16 cellular contexts compared by ENCODE assay signal in genomic region chr11:10044618-10045017, GRCh38.
A peak's percentile ranks its signal among the peaks of the same experiment; 100 is the strongest.
DNase-seq lines count a peak whose midpoint lies in the region; ATAC-seq, FAIRE-seq and TF ChIP-seq lines count a peak whose summit lies in the region.
"Had no signal": no experiment of that assay in that cellular context is flagged by ENCODE, and none has a peak within 500 bp of the region (broad histone marks: within the 10 kb centered on the region; RNA-seq: fewer than 3 reads in every experiment).

No MANE protein-coding gene starts in this region.

- no peaks in the 10 kb centered on the region for H3K4me1 Mint-ChIP-seq in nephron progenitor cell

- H3K36me3 ChIP-seq in bronchial epithelial cell (ENCODE audit: control insufficient read depth, insufficient read depth, low read length): no peaks in the 10 kb centered on the region
- H3K36me3 ChIP-seq: cardiac muscle cell, thoracic aorta had no signal

- TF ChIP-seq CTCF in bronchial epithelial cell (IDR thresholded peaks at IDR 0.05; ENCODE audit: insufficient read depth, low read length, severe bottlenecking) (no peak), nephron progenitor cell (IDR thresholded peaks at IDR 0.05) (no peak), lower leg skin (IDR thresholded peaks at IDR 0.05) (no peak)

- H3K36me3 Mint-ChIP-seq in nephron progenitor cell (ENCODE audit: low read depth): peaks cover 5% of the 10 kb centered on the region

- H3K4me3 ChIP-seq in bronchial epithelial cell (ENCODE audit: low read depth, low read length) (no peak overlapping the region), lower leg skin (ENCODE audit: low read depth, poor library complexity, severe bottlenecking) (no peak overlapping the region)
- H3K4me3 ChIP-seq: cardiac muscle cell, thoracic aorta had no signal

- H3K9me3 Mint-ChIP-seq in nephron progenitor cell: peaks cover 26% of the 10 kb centered on the region

- no peak for ATAC-seq in HG02642 (IDR thresholded peaks at IDR 0.05; ENCODE audit: poor library complexity, unreplicated experiment)
- ATAC-seq: Right ventricle myocardium inferior had no signal

- no peaks in the 10 kb centered on the region for H3K27me3 ChIP-seq in bronchial epithelial cell (ENCODE audit: control insufficient read depth, insufficient read depth, low read length)
- H3K27me3 ChIP-seq: cardiac muscle cell had no signal

- DNase-seq in NCI-H2171 treated with DMSO at 0.1 percent for 48 hours (lab: John Stamatoyannopoulos, UW) (peak; percentile 1), NCI-H2171 (lab: John Stamatoyannopoulos, UW) (no peak), M059J (ENCODE audit: low read depth) (peak; percentile 28), bronchial epithelial cell (ENCODE audit: low read depth) (peak; percentile 12), nephron progenitor cell (no peak), caudate nucleus (lab: John Stamatoyannopoulos, UW) (no peak), lower leg skin (ENCODE audit: low spot score in 2 of 2) (no peak)
- DNase-seq: activated CD4-positive, alpha-beta T cell treated with anti-CD3 and anti-CD28 coated beads, Interleukin-2, amount 50 U/mL, for 48 hours; activated effector memory CD4-positive, alpha-beta T cell treated with anti-CD3 and anti-CD28 coated beads, Interleukin-2, amount 50 U/mL, for 16 hours; NCI-H146; NCI-H82; T-helper 9 cell had no signal

- no peak overlapping the region for H3K4me3 Mint-ChIP-seq in nephron progenitor cell

- WGBS in lower leg skin, 2 donors: 96 to 97% methylated on average over 5 of the region's 5 CpGs

- intact Hi-C loops in lower leg skin (cut with DNase I; ENCODE audit: low total_unique reads): no loop called here

- H3K27ac ChIP-seq in caudate nucleus (ENCODE audit: low read depth, low read length): no peak overlapping the region
- H3K27ac ChIP-seq: cardiac muscle cell, thoracic aorta had no signal

- H3K27ac Mint-ChIP-seq in nephron progenitor cell: peak overlapping the region; percentile 71

- no peaks in the 10 kb centered on the region for H3K27me3 Mint-ChIP-seq in nephron progenitor cell (ENCODE audit: low read depth, poor library complexity)

- FAIRE-seq in bronchial epithelial cell (lab: Jason Lieb, UNC): peak; percentile 75

- no peak for TF ChIP-seq POLR2A in lower leg skin (IDR thresholded peaks at IDR 0.05)

Comparison
In these comparisons a context has a peak if more than half of its experiments do, and no peak if none do; other contexts are left out.
1. DNase-seq: peak in NCI-H2171 treated with DMSO at 0.1 percent for 48 hours (single experiment), M059J (single experiment) and bronchial epithelial cell (single experiment); none in NCI-H2171 (single experiment), nephron progenitor cell (single experiment), caudate nucleus (0 of 61) and lower leg skin (0 of 2).